11 cellular contexts compared by ENCODE assay signal in the genomic region with DNA sequence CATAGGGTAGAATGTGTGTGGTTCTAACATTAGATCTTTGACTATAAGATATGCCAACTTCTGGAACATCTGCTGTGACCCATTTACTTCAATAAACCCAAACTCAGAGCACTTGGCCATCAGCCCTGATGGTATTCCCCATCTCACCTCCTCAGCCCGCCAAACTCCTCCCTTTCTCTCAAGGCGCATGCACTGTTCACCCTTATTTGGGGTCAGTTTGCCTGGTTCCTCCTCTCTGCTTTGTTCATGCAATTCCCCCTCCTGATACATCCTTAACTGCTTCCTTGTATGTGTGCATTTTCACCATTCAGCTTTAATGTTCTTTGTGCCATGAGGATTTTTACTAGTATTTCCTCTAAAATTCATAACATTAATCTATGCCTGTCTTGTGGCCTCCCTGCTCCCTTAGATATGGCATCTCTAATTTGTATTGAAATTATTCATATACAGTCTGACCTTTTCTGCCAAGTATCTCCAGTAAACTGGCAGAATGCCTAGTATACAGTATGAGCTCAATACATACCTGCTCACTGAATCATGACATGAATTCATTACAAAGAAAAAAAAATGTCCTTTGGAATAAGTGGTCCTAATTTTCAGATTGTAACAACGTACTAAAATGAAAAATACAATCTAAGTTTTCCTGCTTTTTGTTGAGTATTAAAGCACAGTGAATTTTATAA.
DNase-seq lines count a peak whose midpoint lies in the region; ATAC-seq, FAIRE-seq and TF ChIP-seq lines count a peak whose summit lies in the region.
"Had no signal": no experiment of that assay in that cellular context is flagged by ENCODE, and none has a peak within 500 bp of the region (broad histone marks: within the 10 kb centered on the region; RNA-seq: fewer than 3 reads in every experiment).

No MANE protein-coding gene starts in this region.

- H3K27ac ChIP-seq in fibroblast of lung (ENCODE audit: insufficient read depth, low read length): no peak overlapping the region
- H3K27ac ChIP-seq: Peyer's patch had no signal

- TF ChIP-seq CTCF in fibroblast of lung (conservative IDR thresholded peaks at IDR 0.05 in 1 of 2, IDR thresholded peaks at IDR 0.05 in 1 of 2; ENCODE audit: low read depth in 1 of 2, low read length in 2 of 2): no peak
- TF ChIP-seq CTCF in type B pancreatic cell (conservative IDR thresholded peaks at IDR 0.05): no peak

- H3K4me1 Mint-ChIP-seq in type B pancreatic cell (ENCODE audit: unreplicated experiment): peaks cover 4% of the 10 kb centered on the region
- H3K4me1 Mint-ChIP-seq: WTC11 had no signal

- no peak overlapping the region for H3K4me2 ChIP-seq in fibroblast of lung (ENCODE audit: extremely low read depth, insufficient read depth, low read length)

- TF ChIP-seq POLR2A in H54 (IDR thresholded peaks at IDR 0.05; ENCODE audit: low read depth, low read length): no peak

- no peaks in the 10 kb centered on the region for H3K36me3 ChIP-seq in fibroblast of lung (ENCODE audit: control insufficient read depth, insufficient read depth, low read length)
- H3K36me3 ChIP-seq: Peyer's patch had no signal

- FAIRE-seq in H54 (lab: Jason Lieb, UNC): peak; percentile 93

- H3K79me2 ChIP-seq in fibroblast of lung (ENCODE audit: control insufficient read depth, insufficient read depth, low read length): no peaks in the 10 kb centered on the region

- no peak overlapping the region for H2AFZ ChIP-seq in fibroblast of lung (ENCODE audit: low read length)

- ATAC-seq in activated CD4-positive, CD25-positive, alpha-beta regulatory T cell treated with anti-CD3 and anti-CD28 coated beads, Interleukin-2, amount 50 U/mL, for 24 hours: no peak
- ATAC-seq in HG03442 (IDR thresholded peaks at IDR 0.05; ENCODE audit: unreplicated experiment): no peak
- ATAC-seq: WTC11 had no signal

- peaks cover 4% of the 10 kb centered on the region for H3K36me3 Mint-ChIP-seq in type B pancreatic cell

- peaks cover 30% of the 10 kb centered on the region for H3K9me3 Mint-ChIP-seq in type B pancreatic cell

- peak; percentile 35 for DNase-seq in H54 (ENCODE audit: insufficient read length, low spot score)
- DNase-seq in RPMI8226: peak; percentile 34
- peak; percentile 83 to 92 for DNase-seq in fibroblast of lung (ENCODE audit: low read depth in 2 of 2)
- no peak for DNase-seq in type B pancreatic cell (ENCODE audit: extremely low spot score, unreplicated experiment)
- no peak for DNase-seq in effector CD8-positive, alpha-beta T cell (lab: John Stamatoyannopoulos, UW)
- DNase-seq: NCI-H1694 treated with DMSO at 0.1 percent for 48 hours, Peyer's patch had no signal

- no peaks in the 10 kb centered on the region for H3K27me3 Mint-ChIP-seq in type B pancreatic cell

- H3K27ac Mint-ChIP-seq in type B pancreatic cell: peak overlapping the region; percentile 67
- H3K27ac Mint-ChIP-seq: activated T-helper 1 cell treated with anti-CD3 and anti-CD28 coated beads, Interleukin-12 subunit alpha, Interleukin-12 subunit beta, Interleukin-2, Interleukin-4 antibody, amounts not matched to agents 30 ng/mL and 10 ng/mL and 1 ng/mL, durations not matched to agents 14 hours and 24 hours and 36 hours; WTC11 had no signal

- no peak overlapping the region for H3K4me3 Mint-ChIP-seq in type B pancreatic cell
- H3K4me3 Mint-ChIP-seq: activated T-helper 1 cell treated with anti-CD3 and anti-CD28 coated beads, Interleukin-12 subunit alpha, Interleukin-12 subunit beta, Interleukin-2, Interleukin-4 antibody, amounts not matched to agents 30 ng/mL and 10 ng/mL and 1 ng/mL, durations not matched to agents 14 hours and 24 hours and 36 hours; WTC11 had no signal

- no peak overlapping the region for H3K9ac ChIP-seq in fibroblast of lung (ENCODE audit: insufficient read depth, low read length)

- H4K20me1 ChIP-seq in fibroblast of lung (ENCODE audit: control insufficient read depth, extremely low read depth, insufficient read depth, low read length): no peaks in the 10 kb centered on the region

- peaks cover 2% of the 10 kb centered on the region for H3K4me1 ChIP-seq in fibroblast of lung (ENCODE audit: control insufficient read depth, extremely low read depth, insufficient read depth, low read length)
- H3K4me1 ChIP-seq: Peyer's patch had no signal

- no peaks in the 10 kb centered on the region for H3K27me3 ChIP-seq in fibroblast of lung (ENCODE audit: control insufficient read depth, insufficient read depth, low read length)
- H3K27me3 ChIP-seq: Peyer's patch had no signal

- no peak overlapping the region for H3K4me3 ChIP-seq in fibroblast of lung (replicated peaks in 1 of 4; ENCODE audit: control extremely low read depth in 1 of 4, insufficient read depth in 1 of 4, low read depth in 3 of 4, low read length in 4 of 4)
- H3K4me3 ChIP-seq: Peyer's patch had no signal

- H3K9me3 ChIP-seq in fibroblast of lung (ENCODE audit: control insufficient read depth, insufficient read depth, low read depth, low read length): no peaks in the 10 kb centered on the region

Comparison
In these comparisons a context has a peak if more than half of its experiments do, and no peak if none do; other contexts are left out.
1. DNase-seq: peak in H54 (single experiment), RPMI8226 (single experiment) and fibroblast of lung (2 of 2); none in type B pancreatic cell (single experiment) and effector CD8-positive, alpha-beta T cell (single experiment).